Comparison of ENCODE assay signal across 23 cellular contexts in the genomic region with DNA sequence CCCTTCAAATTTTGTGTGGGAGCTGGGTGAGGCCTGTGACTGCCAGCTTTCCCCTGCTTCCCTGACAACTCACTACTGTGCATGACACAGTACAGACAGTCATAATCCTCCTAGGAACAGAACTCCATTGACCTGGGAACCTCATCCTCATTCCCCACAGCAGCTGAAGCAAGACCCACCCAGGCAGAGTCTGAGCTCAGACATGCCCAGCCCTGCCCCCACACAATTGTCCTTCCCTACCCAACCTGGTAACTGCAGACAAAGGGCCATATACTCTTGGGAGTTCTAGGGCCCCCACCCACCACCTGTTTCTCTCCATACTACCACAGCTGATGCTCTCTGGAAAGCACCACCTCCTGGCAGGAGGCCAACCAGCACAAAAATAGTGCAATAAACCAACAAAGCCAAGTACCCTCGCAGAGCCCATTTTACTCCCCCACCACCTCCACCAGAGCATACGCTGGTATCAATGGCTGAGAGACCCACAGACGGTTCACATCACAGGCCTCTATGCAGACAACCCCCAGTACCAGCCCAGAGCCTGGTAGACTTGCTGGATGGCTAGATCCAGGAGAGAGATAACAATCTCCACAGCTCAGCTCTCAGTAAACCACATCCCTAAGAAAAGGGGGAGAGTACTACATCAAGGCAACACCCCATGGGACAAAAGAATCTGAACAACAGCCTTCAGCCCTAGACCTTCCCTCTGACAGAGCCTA.
DNase-seq lines count a peak whose midpoint lies in the region; ATAC-seq, FAIRE-seq and TF ChIP-seq lines count a peak whose summit lies in the region.
"Had no signal": no experiment of that assay in that cellular context is flagged by ENCODE, and none has a peak within 500 bp of the region (broad histone marks: within the 10 kb centered on the region; RNA-seq: fewer than 3 reads in every experiment).

No MANE protein-coding gene starts in this region.

- no peak overlapping the region for H3K27ac ChIP-seq in BLaER1 treated with 17β-estradiol and CSF1 and Interleukin-3, amounts not matched to agents 10 nM and 100 nM
- H3K27ac ChIP-seq in small intestine (ENCODE audit: low read depth in 1 of 2, low read length in 1 of 2): no peak overlapping the region
- H3K27ac ChIP-seq: gastrocnemius medialis, RWPE1, thoracic aorta had no signal

- no peaks in the 10 kb centered on the region for H4K20me1 ChIP-seq in BLaER1 treated with 17β-estradiol and CSF1 and Interleukin-3, amounts not matched to agents 10 nM and 100 nM

- no peak overlapping the region for H3K4me3 ChIP-seq in BLaER1 treated with 17β-estradiol and CSF1 and Interleukin-3, amounts not matched to agents 10 nM and 100 nM
- H3K4me3 ChIP-seq in epithelial cell of esophagus (ENCODE audit: low read length): no peak overlapping the region
- no peak overlapping the region for H3K4me3 ChIP-seq in small intestine (ENCODE audit: low read depth in 1 of 2, low read length in 2 of 2)
- H3K4me3 ChIP-seq: gastrocnemius medialis, GM12878, thoracic aorta had no signal

- peak overlapping the region in 8 of 11 experiments; percentile 34 to 64 (median 53); a peak in 12 of 22 replicates for H3K4me2 ChIP-seq in BLaER1 treated with 17β-estradiol and CSF1 and Interleukin-3, amounts not matched to agents 10 nM and 100 nM

- WGBS in small intestine, 3 donors: 62 to 83% (median 79%) methylated on average over 3 of the region's 3 CpGs

- H3K9me3 ChIP-seq in BLaER1 treated with 17β-estradiol and CSF1 and Interleukin-3, amounts not matched to agents 10 nM and 100 nM (replicated peaks in 1 of 11): peaks cover 0 to 6% (median 0%) of the 10 kb centered on the region in 11 experiments; a peak in 5 of 22 replicates
- no peaks in the 10 kb centered on the region for H3K9me3 ChIP-seq in small intestine (ENCODE audit: control insufficient read depth, low read depth)
- H3K9me3 ChIP-seq: gastrocnemius medialis, thoracic aorta had no signal

- no peak for ATAC-seq in GM18909 (IDR thresholded peaks at IDR 0.05; ENCODE audit: poor library complexity, unreplicated experiment)
- ATAC-seq: activated CD8-positive, alpha-beta T cell treated with anti-CD3 and anti-CD28 coated beads, Interleukin-2, amount 10 ng/mL, durations not matched to agents 7 days and 5 days; gastrocnemius medialis; GM12878; naive thymus-derived CD4-positive, alpha-beta T cell; right cardiac atrium; stimulated activated memory B cell treated with anti-CD40 and anti-IgM and Interleukin-4, amounts not matched to agents 10 μg/mL and 1 μg/mL and 100 μg/mL, for 72 hours had no signal

- DNase-seq in NCI-H128 (lab: John Stamatoyannopoulos, UW; ENCODE audit: unreplicated experiment): peak; percentile 42
- peak; percentile 3 for DNase-seq in NCI-H526 treated with DMSO at 0.1 percent for 48 hours (lab: John Stamatoyannopoulos, UW)
- DNase-seq in epithelial cell of esophagus (ENCODE audit: low read depth): peak; percentile 60
- DNase-seq in ureter (ENCODE audit: low spot score): no peak
- DNase-seq in GM19238 (ENCODE audit: insufficient read length, low spot score): no peak
- DNase-seq in small intestine: no peak
- DNase-seq: activated CD4-positive, CD25-positive, alpha-beta regulatory T cell; activated CD8-positive, alpha-beta T cell treated with anti-CD3 and anti-CD28 coated beads, Interleukin-2, amount 10 ng/mL, durations not matched to agents 7 days and 5 days; activated naive CD4-positive, alpha-beta T cell; activated T-cell treated with anti-CD3 and anti-CD28 coated beads, Interleukin-2, amount 50 U/mL, for 1 hour; central memory CD4-positive, alpha-beta T cell; erythroblast; gastrocnemius medialis; H7; naive thymus-derived CD4-positive, alpha-beta T cell; right cardiac atrium; T1000 had no signal

- no peak overlapping the region for H3K9ac ChIP-seq in BLaER1 treated with 17β-estradiol and CSF1 and Interleukin-3, amounts not matched to agents 10 nM and 100 nM

- H3K36me3 ChIP-seq in BLaER1 treated with 17β-estradiol and CSF1 and Interleukin-3, amounts not matched to agents 10 nM and 100 nM: no peaks in the 10 kb centered on the region
- no peaks in the 10 kb centered on the region for H3K36me3 ChIP-seq in small intestine (ENCODE audit: control insufficient read depth in 2 of 2, insufficient read depth in 2 of 2, low read length in 2 of 2)
- H3K36me3 ChIP-seq: gastrocnemius medialis, thoracic aorta had no signal

- no peaks in the 10 kb centered on the region for H3K27me3 ChIP-seq in BLaER1 treated with 17β-estradiol and CSF1 and Interleukin-3, amounts not matched to agents 10 nM and 100 nM
- no peaks in the 10 kb centered on the region for H3K27me3 ChIP-seq in small intestine (ENCODE audit: control insufficient read depth in 2 of 2, insufficient read depth in 2 of 2, low read length in 2 of 2)
- H3K27me3 ChIP-seq: gastrocnemius medialis had no signal

- no peak for TF ChIP-seq CTCF in epithelial cell of esophagus (IDR thresholded peaks at IDR 0.05; ENCODE audit: insufficient read depth, low read depth, low read length, missing control alignments)

- H3K4me1 ChIP-seq in BLaER1 treated with 17β-estradiol and CSF1 and Interleukin-3, amounts not matched to agents 10 nM and 100 nM: peaks cover 0 to 12% (median 8%) of the 10 kb centered on the region in 10 experiments; a peak in 10 of 20 replicates
- H3K4me1 ChIP-seq in small intestine (ENCODE audit: control insufficient read depth in 2 of 2, insufficient read depth in 1 of 2, low read depth in 1 of 2, low read length in 1 of 2): no peaks in the 10 kb centered on the region
- H3K4me1 ChIP-seq: gastrocnemius medialis had no signal

- no peak for FAIRE-seq in small intestine (lab: Jason Lieb, UNC)
- FAIRE-seq: GM12878 had no signal

Comparison
In these comparisons a context has a peak if more than half of its experiments do, and no peak if none do; other contexts are left out.
1. DNase-seq: peak in NCI-H128 (single experiment), NCI-H526 treated with DMSO at 0.1 percent for 48 hours (single experiment) and epithelial cell of esophagus (single experiment); none in ureter (single experiment), GM19238 (single experiment) and small intestine (single experiment).